In genomic region chr5:128674837-128675446, GRCh38 we compare ENCODE assay signal across 1 cellular context.
A peak's percentile ranks its signal among the peaks of the same experiment; 100 is the strongest.
TF ChIP-seq lines count a peak whose summit lies in the region.

No MANE protein-coding gene starts in this region.

TF ChIP-seq in HepG2, 621 proteins besides CTCF, POLR2A, EP300 and RAD21 (continued from another document):
- TF ChIP-seq ZNF770 (CRISPR knock-in tag; IDR thresholded peaks at IDR 0.05) (no peak), ZNF746 (CRISPR knock-in tag; IDR thresholded peaks at IDR 0.05) (no peak), STAG1 (CRISPR knock-in tag; IDR thresholded peaks at IDR 0.05) (peak; percentile 55), ZSCAN22 (CRISPR knock-in tag; IDR thresholded peaks at IDR 0.05) (no peak), ZNF598 (CRISPR knock-in tag; IDR thresholded peaks at IDR 0.05; ENCODE audit: borderline replicate concordance) (no peak), NR2F1 (CRISPR knock-in tag; IDR thresholded peaks at IDR 0.05) (no peak), ZNF225 (CRISPR knock-in tag; IDR thresholded peaks at IDR 0.05) (no peak), MYC (CRISPR knock-in tag; IDR thresholded peaks at IDR 0.05; ENCODE audit: borderline replicate concordance) (no peak)
